Comparison of ENCODE assay signal across 9 cellular contexts in the genomic region with DNA sequence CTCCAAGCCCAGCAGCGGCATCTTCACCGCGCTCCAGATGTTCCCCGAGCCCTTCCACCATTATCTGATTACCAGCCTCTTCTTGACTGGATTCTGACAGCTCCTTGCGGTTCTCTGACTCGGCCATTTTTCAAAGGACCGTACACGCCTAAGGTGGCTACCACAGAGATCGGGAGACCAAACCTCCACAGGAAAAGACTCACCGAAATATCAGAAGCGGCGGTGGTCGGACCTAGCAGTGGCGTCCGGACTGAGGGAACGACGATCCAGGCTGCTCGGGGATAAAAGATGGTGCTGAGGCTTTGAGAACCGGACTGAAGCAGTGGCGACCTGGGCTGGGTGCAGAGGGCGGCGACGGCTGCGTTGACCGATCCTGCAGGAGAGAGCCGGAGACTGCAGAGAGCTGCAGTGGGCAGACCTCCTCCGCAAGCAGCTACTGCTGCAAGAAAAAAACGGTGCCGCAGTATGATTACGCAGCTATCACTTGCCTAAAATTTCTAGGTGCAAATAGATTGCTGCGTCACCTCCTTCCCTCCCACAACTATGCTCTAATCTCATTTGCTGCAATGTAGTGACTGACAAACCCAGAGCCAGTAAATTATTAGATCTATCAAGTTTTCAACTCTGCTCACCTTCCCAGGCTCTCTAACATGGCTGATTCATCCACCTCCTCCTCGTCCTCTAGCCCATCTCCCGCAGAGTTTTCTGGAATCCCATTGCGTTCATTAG. TPM values are rescaled to one million over a fixed set of nuclear protein-coding genes. Genes with fewer than 3 reads are reported as not detected.
DNase-seq lines count a peak whose midpoint lies in the region; ATAC-seq, FAIRE-seq and TF ChIP-seq lines count a peak whose summit lies in the region.
"Had no signal": no experiment of that assay in that cellular context is flagged by ENCODE, and none has a peak within 500 bp of the region (broad histone marks: within the 10 kb centered on the region; RNA-seq: fewer than 3 reads in every experiment).

A gene with protein sequence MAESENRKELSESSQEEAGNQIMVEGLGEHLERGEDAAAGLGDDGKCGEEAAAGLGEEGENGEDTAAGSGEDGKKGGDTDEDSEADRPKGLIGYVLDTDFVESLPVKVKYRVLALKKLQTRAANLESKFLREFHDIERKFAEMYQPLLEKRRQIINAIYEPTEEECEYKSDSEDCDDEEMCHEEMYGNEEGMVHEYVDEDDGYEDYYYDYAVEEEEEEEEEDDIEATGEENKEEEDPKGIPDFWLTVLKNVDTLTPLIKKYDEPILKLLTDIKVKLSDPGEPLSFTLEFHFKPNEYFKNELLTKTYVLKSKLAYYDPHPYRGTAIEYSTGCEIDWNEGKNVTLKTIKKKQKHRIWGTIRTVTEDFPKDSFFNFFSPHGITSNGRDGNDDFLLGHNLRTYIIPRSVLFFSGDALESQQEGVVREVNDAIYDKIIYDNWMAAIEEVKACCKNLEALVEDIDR (minus strand): TSS at position 486 of the 729 bp plus-strand sequence. CDS start 359 bp downstream, at position 127.

- H3K36me3 ChIP-seq in GM06990 (ENCODE audit: control insufficient read depth, insufficient read depth, low read length) = no peaks in the 10 kb centered on the region
- no peaks in the 10 kb centered on the region for H3K36me3 ChIP-seq in GM12878 (ENCODE audit: control insufficient read depth in 2 of 2, insufficient read depth in 2 of 2, low read length in 1 of 2)
- no peaks in the 10 kb centered on the region for H3K36me3 ChIP-seq in iPS DF 6.9 (ENCODE audit: control insufficient read depth, insufficient read depth, low read length)
- H3K36me3 ChIP-seq: SJSA1 had no signal

- CTCF ChIA-PET in GM12878 (lab: Yijun Ruan, JAX) = no interaction called here

- in situ Hi-C loops in SK-MEL-5 (cut with HindIII; ENCODE audit: low pct_unique_long_range_greater_than_20kb, low sequenced_read_pairs) = no loop called here
- in situ Hi-C loops in GM12878 (cut with MboI) = no loop called here

- SMC1A ChIA-PET in GM12878 (lab: Charles Lee; ENCODE audit: uncharacterized antibody, unreplicated experiment) = interaction anchor here (0.9 kb wide), 1 partner anchor 828 kb away, joined by 3 read pairs; no protein-coding TSS in a partner anchor

- H3K4me1 ChIP-seq in GM12878 (ENCODE audit: control insufficient read depth, insufficient read depth, low read length) (no peaks in the 10 kb centered on the region), iPS DF 6.9 (ENCODE audit: control insufficient read depth, insufficient read depth, low read length) (no peaks in the 10 kb centered on the region)
- H3K4me1 ChIP-seq: SJSA1 had no signal

- peak; percentile 77 for ATAC-seq in HG02623 (IDR thresholded peaks at IDR 0.05; ENCODE audit: unreplicated experiment)
- ATAC-seq in GM12878 = no peak

- peak within 1 kb of the TSS; percentile 59 for H2AFZ ChIP-seq in GM12878 (ENCODE audit: control insufficient read depth, low read depth, low read length)

- TF ChIP-seq RAD21 in GM12878 (IDR thresholded peaks at IDR 0.05; ENCODE audit: insufficient read depth, low read depth, low read length) = no peak

- peak; percentile 83 for TF ChIP-seq POLR2A in GM12878 (IDR thresholded peaks at IDR 0.05; ENCODE audit: low read depth, low read length)

- peak within 1 kb of the TSS; percentile 38 for H3K4me2 ChIP-seq in GM12878 (ENCODE audit: control insufficient read depth, insufficient read depth)

- H4K20me1 ChIP-seq in GM12878 (ENCODE audit: control insufficient read depth, insufficient read depth) = no peaks in the 10 kb centered on the region

- no TSS peak for BruUV-seq in GM12878 (replicated peaks; lab: Mats Ljungman, UMichigan)

- RAD21 ChIA-PET in GM12878 (lab: Charles Lee; ENCODE audit: unreplicated experiment) = no interaction called here

- POLR2A ChIA-PET in GM12878 (lab: Charles Lee) = no interaction called here

- H3K27ac ChIP-seq in GM12878 (ENCODE audit: control insufficient read depth, insufficient read depth) (peak within 1 kb of the TSS; percentile 52), iPS DF 6.9 (ENCODE audit: low read length) (no peak within 1 kb of the TSS)
- H3K27ac ChIP-seq: SJSA1 had no signal

- DNase-seq in GM06990 (ENCODE audit: extremely low read depth, insufficient read length) (peak; percentile 11), SK-MEL-5 (ENCODE audit: low read depth, low spot score) (peak; percentile 25), GM12878 (ENCODE audit: low read depth, low spot score) (no peak), iPS DF 6.9 (ENCODE audit: low read depth, low spot score) (peak; percentile 4), retina (peak; percentile 81), NCI-H446 (lab: John Stamatoyannopoulos, UW) (no peak), epidermal melanocyte (ENCODE audit: insufficient read length, low spot score) (no peak)

- FAIRE-seq in GM12878 (lab: Jason Lieb, UNC) = peak; percentile 78

- H3K9me3 ChIP-seq in GM12878 (replicated peaks; ENCODE audit: control insufficient read depth, insufficient read depth, low read length) = no peaks in the 10 kb centered on the region
- no peaks in the 10 kb centered on the region for H3K9me3 ChIP-seq in iPS DF 6.9 (ENCODE audit: control insufficient read depth, insufficient read depth, low read length)
- H3K9me3 ChIP-seq: SJSA1 had no signal

- H3K79me2 ChIP-seq in GM12878 (ENCODE audit: control insufficient read depth, insufficient read depth, low read length) = no peaks in the 10 kb centered on the region

- H3K9ac ChIP-seq in GM12878 (ENCODE audit: control insufficient read depth, insufficient read depth, low read length) = peak within 1 kb of the TSS; percentile 48; the same call in 1 of the 2 replicates

- WGBS in GM12878 (ENCODE audit: insufficient coverage, insufficient replicate concordance, low lambda C conversion rate, missing lambda C conversion rate) = 42% methylated on average over 34 of the region's 34 CpGs
- no CpG with 5 or more reads among the region's 34 CpGs for WGBS in iPS DF 6.9 (ENCODE audit: insufficient coverage, insufficient read length)

- TF ChIP-seq EP300 in GM12878 (IDR thresholded peaks at IDR 0.05; ENCODE audit: borderline replicate concordance in 1 of 2, control insufficient read depth in 1 of 2, low read depth in 2 of 2, low read length in 2 of 2) = no peak

- no peaks in the 10 kb centered on the region for H3K27me3 ChIP-seq in GM06990 (replicated peaks; ENCODE audit: control insufficient read depth, insufficient read depth, low read length)
- no peaks in the 10 kb centered on the region for H3K27me3 ChIP-seq in GM12878 (replicated peaks in 1 of 2; ENCODE audit: control insufficient read depth in 2 of 2, insufficient read depth in 2 of 2, low read length in 1 of 2)
- no peaks in the 10 kb centered on the region for H3K27me3 ChIP-seq in iPS DF 6.9 (ENCODE audit: control insufficient read depth, insufficient read depth, low read length)
- H3K27me3 ChIP-seq: SJSA1 had no signal

- H3K4me3 ChIP-seq in GM06990 (replicated peaks; ENCODE audit: low read depth, low read length) = peak within 1 kb of the TSS; percentile 70
- H3K4me3 ChIP-seq in GM12878 = peak within 1 kb of the TSS; percentile 54
- H3K4me3 ChIP-seq in iPS DF 6.9 (ENCODE audit: low read length) = peak within 1 kb of the TSS; percentile 88; the same call in 1 of the 2 replicates
- H3K4me3 ChIP-seq: SJSA1 had no signal

- intact Hi-C loops in GM12878 (cut with micrococcal nuclease; ENCODE audit: unreplicated experiment) = no loop called here

- TF ChIP-seq CTCF in GM06990 (IDR thresholded peaks at IDR 0.05; ENCODE audit: insufficient read depth, low read length, poor library complexity, severe bottlenecking) (no peak), GM12878 (IDR thresholded peaks at IDR 0.05 in 2 of 3, conservative IDR thresholded peaks at IDR 0.05 in 1 of 3; ENCODE audit: control insufficient read depth in 2 of 3, extremely low read depth in 1 of 3, insufficient read depth in 1 of 3, low read depth in 3 of 3, low read length in 3 of 3) (no peak)

TF ChIP-seq in GM12878, 131 proteins besides CTCF, POLR2A, EP300 and RAD21 (continues in another document):
- TF ChIP-seq TAF1 (IDR thresholded peaks at IDR 0.05; ENCODE audit: borderline replicate concordance, low read depth, low read length) (peak; percentile 41; the same call in 1 of the 2 replicates), YY1 (IDR thresholded peaks at IDR 0.05; ENCODE audit: low read depth, low read length) (peak; percentile 73), CREB1 (IDR thresholded peaks at IDR 0.05; ENCODE audit: low read depth) (peak; percentile 81), HDAC2 (IDR thresholded peaks at IDR 0.05) (no peak), POLR2AphosphoS5 (IDR thresholded peaks at IDR 0.05; ENCODE audit: low read length) (0 out of 2 replicates have a peak, but pooled peaks have one; percentile 29)

RNA-seq across cellular contexts. Expression of the gene that starts here (rescaled TPM):
- total RNA-seq in SK-MEL-5 (2014; rRNA removed; shearing (Covaris generic)) = 0.37 and 1.2 TPM in 2 replicates
- 1.8 and 1.9 TPM in 2 replicates for polyA plus RNA-seq in SK-MEL-5 (2015; cell fraction: cytosol; rRNA removed)
- 0.42 and 1.7 TPM in 2 replicates for polyA plus RNA-seq in SK-MEL-5 (2015; cell fraction: nucleus; rRNA removed)
- not detected in 2 replicates for total RNA-seq in GM12878 (2013; cell fraction: nucleolus; rRNA removed)
- 2.9 and 3.8 TPM in 2 replicates for total RNA-seq in GM12878 (2014; rRNA removed)
- total RNA-seq in GM12878 (2014; rRNA removed; fragmentation: Illumina TruSeq; extraction: Trizol) = 4.4 and 4.7 TPM in 2 replicates
- 3.6 and 3.9 TPM in 2 replicates for total RNA-seq in GM12878 (2021)
- 1.7 TPM for polyA plus RNA-seq in GM12878 (2011; ENCODE audit: low read depth)
- polyA plus RNA-seq in GM12878 (2011; rRNA removed) = 0.04 and 0.05 TPM in 2 replicates
- not detected in 2 replicates for polyA plus RNA-seq in GM12878 (2011; cell fraction: cytosol; rRNA removed)
- polyA plus RNA-seq in GM12878 (2011; cell fraction: nucleus; rRNA removed) = not detected in 2 replicates
- 3.0 and 3.6 TPM in 2 replicates for polyA plus RNA-seq in GM12878 (2012)
- 4.1 and 4.6 TPM in 2 replicates for polyA plus RNA-seq in GM12878 (2014; fragmentation: Illumina TruSeq; extraction: Trizol)
- 1 to 10 TPM; 2.2 to 4.9 TPM for polyA plus RNA-seq in GM12878 (2014; fragmentation: Nextera tagmentation; extraction: Ambion mirVana)
- 2.7 and 4.0 TPM in 2 replicates for polyA plus RNA-seq in GM12878 (2014; rRNA removed)
- 1 to 10 TPM; 1.4 to 2.3 TPM for polyA plus RNA-seq in GM12878 (2016; fragmentation: Nextera tagmentation; extraction: Ambion mirVana)
- not detected in 2 replicates for polyA minus RNA-seq in GM12878 (2011; rRNA and poly(A)+ RNA removed)
- not detected in 2 replicates for polyA minus RNA-seq in GM12878 (2011; cell fraction: cytosol; rRNA and poly(A)+ RNA removed)
- polyA minus RNA-seq in GM12878 (2011; cell fraction: nucleus; rRNA and poly(A)+ RNA removed) = not detected in 2 replicates
- total RNA-seq: SJSA1 had no signal

Comparison
In these comparisons a context has a peak if more than half of its experiments do, and no peak if none do; other contexts are left out.
1. DNase-seq: peak in GM06990 (single experiment), SK-MEL-5 (single experiment), iPS DF 6.9 (single experiment) and retina (single experiment); none in GM12878 (single experiment), NCI-H446 (0 of 2) and epidermal melanocyte (single experiment).
2. Peak in every context shown above with its lines, with median percentiles within 50 percentile points of each other: H3K4me3 ChIP-seq.